Comparison of ENCODE assay signal across 8 cellular contexts in the genomic region with DNA sequence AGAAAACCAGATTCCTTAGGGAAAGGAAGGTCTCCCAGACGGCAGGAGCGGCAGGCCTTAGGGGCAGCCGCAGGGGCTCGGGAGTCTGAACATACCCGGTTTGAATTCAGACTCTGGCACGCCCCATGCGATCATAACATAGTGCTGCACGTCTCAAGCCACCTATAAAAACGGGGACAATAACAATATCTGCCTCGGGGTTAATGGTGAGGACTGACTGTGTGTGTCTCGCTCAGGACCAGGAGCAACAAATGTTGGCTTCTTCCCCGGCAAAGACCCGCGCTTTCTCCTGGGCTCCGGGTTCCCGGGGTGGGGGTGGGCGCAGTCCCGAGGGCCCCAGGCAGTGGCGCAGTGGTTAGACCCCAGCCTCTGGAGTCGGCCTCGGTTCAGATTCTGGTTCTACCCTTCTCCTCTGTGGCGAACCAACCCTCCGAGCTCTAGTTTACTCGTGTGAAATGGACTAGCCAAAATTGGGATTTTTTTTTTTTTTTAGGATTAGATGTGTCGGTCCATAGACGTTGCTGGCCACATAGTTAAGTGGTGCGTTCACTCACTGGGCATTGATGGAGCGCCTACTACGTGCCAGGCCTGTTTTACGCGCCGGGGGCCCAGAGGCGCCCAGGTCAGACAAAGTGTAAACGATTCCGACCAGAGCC. TPM values are rescaled to one million over a fixed set of nuclear protein-coding genes. Genes with fewer than 3 reads are reported as not detected.
DNase-seq lines count a peak whose midpoint lies in the region; ATAC-seq and TF ChIP-seq lines count a peak whose summit lies in the region.

No MANE protein-coding gene starts in this region.

- H3K4me2 ChIP-seq in BLaER1 treated with 17β-estradiol and CSF1 and Interleukin-3, amounts not matched to agents 10 nM and 100 nM: peak overlapping the region; percentile 83 to 97 (median 92)

- H3K4me3 ChIP-seq in BLaER1 treated with 17β-estradiol and CSF1 and Interleukin-3, amounts not matched to agents 10 nM and 100 nM: peak overlapping the region; percentile 69 to 81 (median 72)

- H3K4me1 Mint-ChIP-seq in T-helper 17 cell (peaks cover 5% of the 10 kb centered on the region), neural crest cell (peaks cover 53% of the 10 kb centered on the region)

- no peaks in the 10 kb centered on the region for H3K9me3 Mint-ChIP-seq in neural crest cell

- H3K36me3 ChIP-seq in BLaER1 treated with 17β-estradiol and CSF1 and Interleukin-3, amounts not matched to agents 10 nM and 100 nM: no peaks in the 10 kb centered on the region

- H3K27ac Mint-ChIP-seq in T-helper 17 cell: peak overlapping the region; percentile 37
- H3K27ac Mint-ChIP-seq in neural crest cell (ENCODE audit: unreplicated experiment): peak overlapping the region; percentile 57

- TF ChIP-seq CTCF in neural crest cell (conservative IDR thresholded peaks at IDR 0.05): no peak

- H3K4me3 Mint-ChIP-seq in T-helper 17 cell: peak overlapping the region; percentile 83
- H3K4me3 Mint-ChIP-seq in neural crest cell: peak overlapping the region; percentile 95

- peak overlapping the region; percentile 28 to 73 (median 52); a peak in 16 of 22 replicates for H3K9ac ChIP-seq in BLaER1 treated with 17β-estradiol and CSF1 and Interleukin-3, amounts not matched to agents 10 nM and 100 nM

- no peak for DNase-seq in T-helper 17 cell
- peak; percentile 29 for DNase-seq in fibroblast of the conjunctiva (ENCODE audit: low read depth)
- no peak for DNase-seq in neural crest cell (ENCODE audit: low read depth, low spot score)
- no peak for DNase-seq in NCI-H69 (lab: John Stamatoyannopoulos, UW)
- no peak for DNase-seq in DMS 273 treated with DMSO at 0.1 percent for 48 hours (lab: John Stamatoyannopoulos, UW)
- no peak for DNase-seq in NCI-H226
- DNase-seq in 8988T: no peak

- no peaks in the 10 kb centered on the region for H3K9me3 ChIP-seq in BLaER1 treated with 17β-estradiol and CSF1 and Interleukin-3, amounts not matched to agents 10 nM and 100 nM (replicated peaks in 1 of 11)
- H3K9me3 ChIP-seq in T-helper 17 cell (ENCODE audit: control insufficient read depth, low read length, poor library complexity, severe bottlenecking): no peaks in the 10 kb centered on the region

- H3K27me3 Mint-ChIP-seq in T-helper 17 cell (peaks cover 80% of the 10 kb centered on the region), neural crest cell (ENCODE audit: low read depth) (peaks cover 5% of the 10 kb centered on the region)

- no peak for ATAC-seq in T-helper 17 cell

- peaks cover 5 to 24% (median 17%) of the 10 kb centered on the region in 10 experiments; a peak in 18 of 20 replicates for H3K4me1 ChIP-seq in BLaER1 treated with 17β-estradiol and CSF1 and Interleukin-3, amounts not matched to agents 10 nM and 100 nM

- peaks cover 0 to 36% (median 9%) of the 10 kb centered on the region in 11 experiments; a peak in 12 of 22 replicates for H4K20me1 ChIP-seq in BLaER1 treated with 17β-estradiol and CSF1 and Interleukin-3, amounts not matched to agents 10 nM and 100 nM

- H3K27me3 ChIP-seq in BLaER1 treated with 17β-estradiol and CSF1 and Interleukin-3, amounts not matched to agents 10 nM and 100 nM: peaks cover 59 to 78% (median 71%) of the 10 kb centered on the region in 11 experiments

- no peak overlapping the region for H3K27ac ChIP-seq in BLaER1 treated with 17β-estradiol and CSF1 and Interleukin-3, amounts not matched to agents 10 nM and 100 nM

- H3K36me3 Mint-ChIP-seq in T-helper 17 cell (ENCODE audit: low read depth): peaks cover 7% of the 10 kb centered on the region
- no peaks in the 10 kb centered on the region for H3K36me3 Mint-ChIP-seq in neural crest cell (ENCODE audit: low read depth)

RNA-seq across cellular contexts. Expression of a gene that starts 1.0 kb away (rescaled TPM):
- total RNA-seq in T-helper 17 cell: under 1 TPM; 0.15 to 0.94 TPM
- 32.1 and 37.1 TPM in 2 replicates for total RNA-seq in neural crest cell

Comparison
In these comparisons a context has a peak if more than half of its experiments do, and no peak if none do; other contexts are left out.
1. RNA of a gene that starts 1.0 kb away (total RNA-seq): 32.1 to 37.1 TPM in neural crest cell; 0.15 to 0.94 TPM in T-helper 17 cell; every median in the first group is over 10 times any median in the second.